Comparison of ENCODE assay signal across 13 cellular contexts in genomic region chr7:90579181-90579688, GRCh38. TPM values are rescaled to one million over a fixed set of nuclear protein-coding genes. Genes with fewer than 3 reads are reported as not detected.
DNase-seq lines count a peak whose midpoint lies in the region; ATAC-seq and TF ChIP-seq lines count a peak whose summit lies in the region.
"Had no signal": no experiment of that assay in that cellular context is flagged by ENCODE, and none has a peak within 500 bp of the region (broad histone marks: within the 10 kb centered on the region; RNA-seq: fewer than 3 reads in every experiment).

No MANE protein-coding gene starts in this region.

- no peaks in the 10 kb centered on the region for H3K9me3 ChIP-seq in naive thymus-derived CD4-positive, alpha-beta T cell (ENCODE audit: control insufficient read depth in 2 of 3, low read length in 3 of 3)
- H3K9me3 ChIP-seq: gastroesophageal sphincter had no signal

- no peak overlapping the region for H3K27ac Mint-ChIP-seq in naive thymus-derived CD4-positive, alpha-beta T cell

- peak; percentile 65 for ATAC-seq in naive thymus-derived CD4-positive, alpha-beta T cell
- ATAC-seq in HG03520 (IDR thresholded peaks at IDR 0.05; ENCODE audit: unreplicated experiment) (no peak), GM18517 (IDR thresholded peaks at IDR 0.05; ENCODE audit: unreplicated experiment) (no peak)
- ATAC-seq: gastroesophageal sphincter, Right ventricle myocardium inferior had no signal

- DNase-seq in CD1c-positive myeloid dendritic cell (ENCODE audit: extremely low spot score) (peak; percentile 24), MV-4-11 (lab: John Stamatoyannopoulos, UW) (peak; percentile 62), choroid plexus epithelial cell (ENCODE audit: low read depth) (peak; percentile 74), head of caudate nucleus (no peak), NCI-H2196 (lab: John Stamatoyannopoulos, UW; ENCODE audit: unreplicated experiment) (no peak)
- DNase-seq in naive thymus-derived CD4-positive, alpha-beta T cell: no peak
- DNase-seq: activated CD4-positive, alpha-beta T cell treated with anti-CD3 and anti-CD28 coated beads, Interleukin-2, amount 50 U/mL, for 4 hours; amygdala; NCI-H1694 treated with DMSO at 0.1 percent for 48 hours had no signal

- no peaks in the 10 kb centered on the region for H3K27me3 ChIP-seq in naive thymus-derived CD4-positive, alpha-beta T cell (ENCODE audit: control insufficient read depth in 2 of 2, insufficient read depth in 2 of 2, low read length in 2 of 2)
- H3K27me3 ChIP-seq: gastroesophageal sphincter had no signal

- H3K4me3 ChIP-seq in choroid plexus epithelial cell (ENCODE audit: low read depth, low read length): no peak overlapping the region
- no peak overlapping the region for H3K4me3 ChIP-seq in naive thymus-derived CD4-positive, alpha-beta T cell (ENCODE audit: low read length)
- H3K4me3 ChIP-seq: gastroesophageal sphincter had no signal

- H3K9me3 Mint-ChIP-seq in naive thymus-derived CD4-positive, alpha-beta T cell: peaks cover 0 to 13% (median 0%) of the 10 kb centered on the region in 11 donors

- peaks cover 0 to 1% (median 0%) of the 10 kb centered on the region in 5 donors for H3K27me3 Mint-ChIP-seq in naive thymus-derived CD4-positive, alpha-beta T cell

- intact Hi-C loops in naive thymus-derived CD4-positive, alpha-beta T cell (cut with micrococcal nuclease): no loop called here
- intact Hi-C loops in head of caudate nucleus (cut with DNase I): no loop called here

- TF ChIP-seq CTCF in choroid plexus epithelial cell (conservative IDR thresholded peaks at IDR 0.05; ENCODE audit: low read depth, low read length): peak; percentile 41

- H3K4me1 ChIP-seq in naive thymus-derived CD4-positive, alpha-beta T cell (ENCODE audit: control insufficient read depth in 2 of 2, insufficient read depth in 2 of 2, low read length in 2 of 2): no peaks in the 10 kb centered on the region
- H3K4me1 ChIP-seq: gastroesophageal sphincter had no signal

- H3K36me3 ChIP-seq in naive thymus-derived CD4-positive, alpha-beta T cell (ENCODE audit: control insufficient read depth in 2 of 3, insufficient read depth in 3 of 3, low read length in 3 of 3): no peaks in the 10 kb centered on the region
- H3K36me3 ChIP-seq: gastroesophageal sphincter had no signal

- POLR2A ChIA-PET in naive thymus-derived CD4-positive, alpha-beta T cell (lab: Charles Lee): no interaction called here

- no peak overlapping the region for H3K27ac ChIP-seq in naive thymus-derived CD4-positive, alpha-beta T cell (ENCODE audit: low read depth, low read length)
- H3K27ac ChIP-seq: gastroesophageal sphincter had no signal

- no peaks in the 10 kb centered on the region for H3K36me3 Mint-ChIP-seq in naive thymus-derived CD4-positive, alpha-beta T cell

- no peaks in the 10 kb centered on the region for H3K4me1 Mint-ChIP-seq in naive thymus-derived CD4-positive, alpha-beta T cell

- no peak overlapping the region for H3K4me3 Mint-ChIP-seq in naive thymus-derived CD4-positive, alpha-beta T cell

- CTCF ChIA-PET in naive thymus-derived CD4-positive, alpha-beta T cell (lab: Charles Lee): no interaction called here

RNA-seq across cellular contexts. Expression of gene CDK14, which starts 16.9 kb away (rescaled TPM):
- 1 to 10 TPM in 3 of 5 experiments, under 1 TPM in 2; 0.05 to 9.9 (median 1.0) TPM for total RNA-seq in naive thymus-derived CD4-positive, alpha-beta T cell
- under 1 TPM in 1 of 2 donors, not detected in 1; 0.43 TPM for polyA plus RNA-seq in naive thymus-derived CD4-positive, alpha-beta T cell

Comparison
In these comparisons a context has a peak if more than half of its experiments do, and no peak if none do; other contexts are left out.
1. DNase-seq: peak in CD1c-positive myeloid dendritic cell (single experiment), MV-4-11 (single experiment) and choroid plexus epithelial cell (single experiment); none in naive thymus-derived CD4-positive, alpha-beta T cell (0 of 9), head of caudate nucleus (0 of 42) and NCI-H2196 (single experiment).